17 cellular contexts compared by ENCODE assay signal in the genomic region with DNA sequence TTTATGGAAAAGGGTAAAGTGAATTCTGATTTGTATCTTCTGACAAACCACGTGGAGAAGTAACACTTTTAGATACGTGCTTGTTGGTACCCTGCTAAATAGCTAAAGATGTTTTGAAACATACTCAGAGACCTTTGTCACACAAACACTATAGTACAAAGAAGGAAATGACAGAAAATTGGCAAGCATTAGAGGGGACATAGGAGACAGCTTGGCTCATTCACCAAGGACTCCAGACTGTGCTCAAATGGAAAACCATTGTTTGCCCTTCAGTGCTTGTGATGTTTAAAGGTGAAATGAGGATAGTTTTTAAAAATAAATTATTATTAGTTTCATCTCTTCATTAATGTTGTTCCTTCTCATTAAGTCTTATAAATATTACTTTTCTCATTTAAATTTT. TPM values are rescaled to one million over a fixed set of nuclear protein-coding genes. Genes with fewer than 3 reads are reported as not detected.
"Had no signal": no experiment of that assay in that cellular context is flagged by ENCODE, and none has a peak within 500 bp of the region (broad histone marks: within the 10 kb centered on the region; RNA-seq: fewer than 3 reads in every experiment).

No MANE protein-coding gene starts in this region.

- H3K27me3 ChIP-seq: neutrophil, testis had no signal

- H3K27ac ChIP-seq: coronary artery, neutrophil, testis had no signal

- DNase-seq: activated CD4-positive, alpha-beta T cell treated with anti-CD3 and anti-CD28 coated beads, Interleukin-2, amount 50 U/mL, for 4 hours; activated naive CD4-positive, alpha-beta T cell treated with anti-CD3 and anti-CD28 coated beads, Interleukin-2, amount 50 U/mL, for 16 hours; activated T-cell treated with anti-CD3 and anti-CD28 coated beads, Interleukin-2, amount 50 U/mL, for 1 hour; central memory CD4-positive, alpha-beta T cell; effector CD8-positive, alpha-beta T cell; foreskin melanocyte; midbrain; naive B cell; stimulated activated CD4-positive, alpha-beta T cell treated with anti-CD3 and anti-CD28 coated beads, Interleukin-2, amount 100 ng/mL, for 48 hours; stimulated activated CD8-positive, alpha-beta memory T cell treated with anti-CD3 and anti-CD28 coated beads, Interleukin-4, amount 100 ng/mL, for 48 hours; stimulated activated naive CD8-positive, alpha-beta T cell treated with anti-CD3 and anti-CD28 coated beads, Interleukin-15, Interleukin-2, amounts not matched to agents 100 U/mL and 50 U/mL, for 24 hours; testis had no signal

- ATAC-seq: activated CD4-positive, CD25-positive, alpha-beta regulatory T cell treated with anti-CD3 and anti-CD28 coated beads, Interleukin-2, amount 50 U/mL, for 24 hours; stimulated activated naive CD8-positive, alpha-beta T cell treated with anti-CD3 and anti-CD28 coated beads, Interleukin-15, Interleukin-2, amounts not matched to agents 100 U/mL and 50 U/mL, for 24 hours had no signal

- H3K4me3 ChIP-seq: coronary artery, lung, testis had no signal

- H3K4me1 ChIP-seq: testis had no signal

- H3K36me3 ChIP-seq: neutrophil had no signal

- H3K9me3 ChIP-seq: neutrophil, testis had no signal

RNA-seq across cellular contexts. Expression of a gene that starts 34.0 kb away (rescaled TPM):
- total RNA-seq: kidney epithelial cell had no signal
